1 cellular context compared by ENCODE assay signal in the genomic region with DNA sequence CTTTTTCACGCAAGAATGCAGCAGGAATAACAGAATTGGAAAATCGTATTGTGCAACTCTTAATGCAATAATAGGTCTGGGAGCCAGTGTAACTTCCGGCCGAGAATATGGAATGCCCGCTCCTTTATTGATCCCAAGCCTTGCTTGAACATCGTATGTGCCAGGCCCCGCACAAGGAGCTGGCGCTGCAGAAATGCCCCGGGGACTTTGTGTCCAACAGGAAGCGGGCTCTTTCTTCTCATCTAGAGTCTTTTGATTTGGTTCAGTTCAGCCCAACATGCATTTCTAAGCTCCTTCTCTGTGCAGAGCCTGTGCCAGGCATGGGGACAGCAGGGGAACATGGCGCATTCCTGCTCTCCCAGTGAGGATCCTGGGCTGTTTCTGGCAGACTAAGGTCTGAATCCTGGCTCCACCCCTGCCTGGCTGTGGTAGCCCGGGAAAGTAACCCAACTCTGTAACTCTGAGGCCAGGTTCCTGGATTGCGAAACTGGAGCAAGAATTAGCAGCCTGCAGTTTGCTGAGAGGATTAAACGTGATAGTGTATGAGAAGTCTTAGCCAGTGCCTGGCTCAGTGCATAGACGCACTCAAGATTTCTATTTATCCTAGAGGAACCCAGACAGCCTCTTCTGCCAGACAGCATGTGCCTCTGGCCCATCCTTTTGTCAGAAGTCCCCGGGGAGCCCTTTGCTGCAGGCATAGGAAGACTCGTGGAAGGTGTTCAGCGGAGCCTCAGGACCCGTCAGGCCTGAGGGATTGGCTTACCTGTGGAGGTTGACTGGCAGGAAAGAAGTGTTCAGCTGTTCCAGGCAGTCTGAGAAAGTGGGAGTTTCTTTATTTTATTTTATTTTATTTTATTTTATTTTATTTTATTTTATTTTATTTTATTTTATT.
TF ChIP-seq lines count a peak whose summit lies in the region.

No MANE protein-coding gene starts in this region.

TF ChIP-seq in HepG2, 621 proteins besides CTCF, POLR2A, EP300 and RAD21 (continued from another document):
- TF ChIP-seq, protein P1, sequence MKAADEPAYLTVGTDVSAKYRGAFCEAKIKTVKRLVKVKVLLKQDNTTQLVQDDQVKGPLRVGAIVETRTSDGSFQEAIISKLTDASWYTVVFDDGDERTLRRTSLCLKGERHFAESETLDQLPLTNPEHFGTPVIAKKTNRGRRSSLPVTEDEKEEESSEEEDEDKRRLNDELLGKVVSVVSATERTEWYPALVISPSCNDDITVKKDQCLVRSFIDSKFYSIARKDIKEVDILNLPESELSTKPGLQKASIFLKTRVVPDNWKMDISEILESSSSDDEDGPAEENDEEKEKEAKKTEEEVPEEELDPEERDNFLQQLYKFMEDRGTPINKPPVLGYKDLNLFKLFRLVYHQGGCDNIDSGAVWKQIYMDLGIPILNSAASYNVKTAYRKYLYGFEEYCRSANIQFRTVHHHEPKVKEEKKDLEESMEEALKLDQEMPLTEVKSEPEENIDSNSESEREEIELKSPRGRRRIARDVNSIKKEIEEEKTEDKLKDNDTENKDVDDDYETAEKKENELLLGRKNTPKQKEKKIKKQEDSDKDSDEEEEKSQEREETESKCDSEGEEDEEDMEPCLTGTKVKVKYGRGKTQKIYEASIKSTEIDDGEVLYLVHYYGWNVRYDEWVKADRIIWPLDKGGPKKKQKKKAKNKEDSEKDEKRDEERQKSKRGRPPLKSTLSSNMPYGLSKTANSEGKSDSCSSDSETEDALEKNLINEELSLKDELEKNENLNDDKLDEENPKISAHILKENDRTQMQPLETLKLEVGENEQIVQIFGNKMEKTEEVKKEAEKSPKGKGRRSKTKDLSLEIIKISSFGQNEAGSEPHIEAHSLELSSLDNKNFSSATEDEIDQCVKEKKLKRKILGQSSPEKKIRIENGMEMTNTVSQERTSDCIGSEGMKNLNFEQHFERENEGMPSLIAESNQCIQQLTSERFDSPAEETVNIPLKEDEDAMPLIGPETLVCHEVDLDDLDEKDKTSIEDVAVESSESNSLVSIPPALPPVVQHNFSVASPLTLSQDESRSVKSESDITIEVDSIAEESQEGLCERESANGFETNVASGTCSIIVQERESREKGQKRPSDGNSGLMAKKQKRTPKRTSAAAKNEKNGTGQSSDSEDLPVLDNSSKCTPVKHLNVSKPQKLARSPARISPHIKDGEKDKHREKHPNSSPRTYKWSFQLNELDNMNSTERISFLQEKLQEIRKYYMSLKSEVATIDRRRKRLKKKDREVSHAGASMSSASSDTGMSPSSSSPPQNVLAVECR (CRISPR knock-in tag; IDR thresholded peaks at IDR 0.05; ENCODE audit: borderline replicate concordance), result peak; percentile 41; the same call in 1 of the 2 replicates
- TF ChIP-seq BATF2 (CRISPR knock-in tag; IDR thresholded peaks at IDR 0.05) (no peak), ATF4 (CRISPR knock-in tag; IDR thresholded peaks at IDR 0.05) (no peak), ZNF7 (CRISPR knock-in tag; IDR thresholded peaks at IDR 0.05) (no peak), HDAC2 (CRISPR knock-in tag; IDR thresholded peaks at IDR 0.05) (0 out of 2 replicates have a peak, but pooled peaks have one; percentile 24), NCOA5 (CRISPR knock-in tag; IDR thresholded peaks at IDR 0.05) (no peak)
